ENCODE assay signal across 11 cellular contexts in genomic region chr5:124888050-124888506, GRCh38.
A peak's percentile ranks its signal among the peaks of the same experiment; 100 is the strongest.
DNase-seq lines count a peak whose midpoint lies in the region; ATAC-seq and TF ChIP-seq lines count a peak whose summit lies in the region.
"Had no signal": no experiment of that assay in that cellular context is flagged by ENCODE, and none has a peak within 500 bp of the region (broad histone marks: within the 10 kb centered on the region; RNA-seq: fewer than 3 reads in every experiment).

No MANE protein-coding gene starts in this region.

- H3K36me3 Mint-ChIP-seq in H9 (ENCODE audit: insufficient read depth in 1 of 3, low read depth in 3 of 3) (peaks cover 3 to 15% (median 6%) of the 10 kb centered on the region in 3 experiments; a peak in 6 of 7 replicates), osteocyte (ENCODE audit: unreplicated experiment) (no peaks in the 10 kb centered on the region)
- no peaks in the 10 kb centered on the region for H3K36me3 Mint-ChIP-seq in CD8-positive, alpha-beta T cell

- no CpG with 5 or more reads among the region's 6 CpGs for WGBS in H9 (ENCODE audit: extremely low coverage, insufficient read length, low lambda C conversion rate)
- 71 to 75% methylated on average over 6 of the region's 6 CpGs for WGBS in esophagus squamous epithelium, 2 donors

- H4K20me1 ChIP-seq in H9 (ENCODE audit: control insufficient read depth, insufficient read depth, insufficient read length), result no peaks in the 10 kb centered on the region

- H3K4me3 Mint-ChIP-seq in H9 (no peak overlapping the region), osteocyte (ENCODE audit: unreplicated experiment) (peak overlapping the region; percentile 29)
- H3K4me3 Mint-ChIP-seq in CD8-positive, alpha-beta T cell, result no peak overlapping the region
- H3K4me3 Mint-ChIP-seq: activated T-cell treated with anti-CD3 and anti-CD28 coated beads, Interleukin-2, amount 50 U/mL, for 72 hours; IgD-negative memory B cell had no signal

- no peak overlapping the region for H2BK120ac ChIP-seq in H9 (ENCODE audit: low read depth, low read length, poor library complexity, severe bottlenecking)

- H3K27ac ChIP-seq in H9 (ENCODE audit: insufficient read length, low read depth, low read length) (no peak overlapping the region), esophagus squamous epithelium (no peak overlapping the region)
- H3K27ac ChIP-seq in CD8-positive, alpha-beta T cell (ENCODE audit: low read depth, low read length), result no peak overlapping the region
- H3K27ac ChIP-seq: vagina had no signal

- H3K27me3 ChIP-seq in H9 (ENCODE audit: insufficient read depth, low read length) (no peaks in the 10 kb centered on the region), endocrine pancreas (ENCODE audit: control insufficient read depth, insufficient read depth, low read length) (no peaks in the 10 kb centered on the region), esophagus squamous epithelium (no peaks in the 10 kb centered on the region)
- H3K27me3 ChIP-seq in CD8-positive, alpha-beta T cell (ENCODE audit: insufficient read depth, low read length), result no peaks in the 10 kb centered on the region
- H3K27me3 ChIP-seq: vagina had no signal

- no peak for ATAC-seq in CD8-positive, alpha-beta T cell
- ATAC-seq in GM21515 (IDR thresholded peaks at IDR 0.05; ENCODE audit: unreplicated experiment), result no peak
- ATAC-seq: activated T-cell treated with anti-CD3 and anti-CD28 coated beads, Interleukin-2, amount 50 U/mL, for 72 hours had no signal

- POLR2A ChIA-PET in CD8-positive, alpha-beta T cell (lab: Charles Lee), result no interaction called here

- peaks cover 30 to 35% of the 10 kb centered on the region in 2 experiments for H3K4me1 Mint-ChIP-seq in H9
- peaks cover 33% of the 10 kb centered on the region for H3K4me1 Mint-ChIP-seq in osteocyte (ENCODE audit: unreplicated experiment)
- H3K4me1 Mint-ChIP-seq in CD8-positive, alpha-beta T cell (ENCODE audit: low read depth), result no peaks in the 10 kb centered on the region

- no peak overlapping the region for H2BK5ac ChIP-seq in H9 (ENCODE audit: insufficient read length, low read length)

- H2BK12ac ChIP-seq in H9 (ENCODE audit: insufficient read length, low read depth, low read length), result no peak overlapping the region

- H3K9me3 Mint-ChIP-seq in H9 (peaks cover 4 to 9% of the 10 kb centered on the region in 2 experiments; a peak in 4 of 5 replicates), osteocyte (ENCODE audit: unreplicated experiment) (no peaks in the 10 kb centered on the region)
- H3K9me3 Mint-ChIP-seq in CD8-positive, alpha-beta T cell, result no peaks in the 10 kb centered on the region
- H3K9me3 Mint-ChIP-seq: activated T-cell treated with anti-CD3 and anti-CD28 coated beads, Interleukin-2, amount 50 U/mL, for 72 hours had no signal

- intact Hi-C loops in CD8-positive, alpha-beta T cell (cut with DNase I, micrococcal nuclease), result no loop called here
- intact Hi-C loops in esophagus squamous epithelium (cut with DNase I), result no loop called here

- H3K9ac ChIP-seq in H9 (ENCODE audit: extremely low read depth, insufficient read length, low read length) (no peak overlapping the region), endocrine pancreas (ENCODE audit: control insufficient read depth, insufficient read depth, low read length) (peak overlapping the region; percentile 35)

- peak overlapping the region in 1 of 3 experiments; percentile 89; a peak in 2 of 7 replicates for H3K27ac Mint-ChIP-seq in H9
- peak overlapping the region; percentile 80 for H3K27ac Mint-ChIP-seq in osteocyte (ENCODE audit: unreplicated experiment)
- H3K27ac Mint-ChIP-seq in CD8-positive, alpha-beta T cell, result no peak overlapping the region
- H3K27ac Mint-ChIP-seq: activated T-cell treated with anti-CD3 and anti-CD28 coated beads, Interleukin-2, amount 50 U/mL, for 72 hours; IgD-negative memory B cell had no signal

- H3K79me1 ChIP-seq in H9 (ENCODE audit: insufficient read depth, low read depth, low read length, poor library complexity, severe bottlenecking), result no peaks in the 10 kb centered on the region

- H2AK5ac ChIP-seq in H9 (ENCODE audit: insufficient read length, low read length), result no peak overlapping the region

- no peak overlapping the region for H3K14ac ChIP-seq in H9 (ENCODE audit: insufficient read depth, low read length)

- H3K36me3 ChIP-seq in endocrine pancreas (ENCODE audit: control insufficient read depth, insufficient read depth, low read length) (no peaks in the 10 kb centered on the region), esophagus squamous epithelium (no peaks in the 10 kb centered on the region)
- H3K36me3 ChIP-seq in CD8-positive, alpha-beta T cell (ENCODE audit: insufficient read depth, low read length), result no peaks in the 10 kb centered on the region
- H3K36me3 ChIP-seq: vagina had no signal

- H3K27me3 Mint-ChIP-seq in H9 (ENCODE audit: low read depth) (no peaks in the 10 kb centered on the region), osteocyte (ENCODE audit: unreplicated experiment) (no peaks in the 10 kb centered on the region)
- H3K27me3 Mint-ChIP-seq in CD8-positive, alpha-beta T cell (ENCODE audit: low read depth), result no peaks in the 10 kb centered on the region
- H3K27me3 Mint-ChIP-seq: IgD-negative memory B cell had no signal

- CTCF ChIA-PET in CD8-positive, alpha-beta T cell (lab: Charles Lee), result no interaction called here

- no peak overlapping the region for H2AFZ ChIP-seq in H9 (ENCODE audit: low read length)

- no peak for DNase-seq in H9
- DNase-seq in NCI-H526 treated with DMSO at 0.1 percent for 48 hours (lab: John Stamatoyannopoulos, UW), result peak; percentile 16
- DNase-seq in osteocyte (ENCODE audit: extremely low spot score, unreplicated experiment), result no peak
- no peak for DNase-seq in CD8-positive, alpha-beta T cell
- DNase-seq in esophagus squamous epithelium (lab: John Stamatoyannopoulos, UW), result no peak
- DNase-seq in NCI-H510A treated with DMSO at 0.1 percent for 48 hours (lab: John Stamatoyannopoulos, UW), result no peak
- DNase-seq: activated T-cell treated with anti-CD3 and anti-CD28 coated beads, Interleukin-2, amount 50 U/mL, for 72 hours had no signal

- H4K91ac ChIP-seq in H9 (ENCODE audit: insufficient read length, low read depth, low read length), result no peak overlapping the region

- no peak overlapping the region for H2BK20ac ChIP-seq in H9 (ENCODE audit: low read depth, low read length, poor library complexity, severe bottlenecking)

- no peak overlapping the region for H3K4ac ChIP-seq in H9 (ENCODE audit: low read depth, low read length)

- TF ChIP-seq CTCF in H9 (conservative IDR thresholded peaks at IDR 0.05), result peak; percentile 53
- TF ChIP-seq CTCF in osteocyte (IDR thresholded peaks at IDR 0.05), result peak; percentile 32
- no peak for TF ChIP-seq CTCF in CD8-positive, alpha-beta T cell (IDR thresholded peaks at IDR 0.05)
- no peak for TF ChIP-seq CTCF in esophagus squamous epithelium (IDR thresholded peaks at IDR 0.05)

- H4K5ac ChIP-seq in H9 (ENCODE audit: insufficient read length, low read depth, low read length), result no peak overlapping the region

- H4K8ac ChIP-seq in H9 (replicated peaks; ENCODE audit: insufficient read length, low read depth, low read length), result no peak overlapping the region

- H3K4me2 ChIP-seq in H9 (ENCODE audit: insufficient read depth, insufficient read length, low read length), result no peak overlapping the region

- no peaks in the 10 kb centered on the region for H3K9me3 ChIP-seq in H9 (ENCODE audit: control insufficient read depth, low read depth, low read length)
- H3K9me3 ChIP-seq in endocrine pancreas (ENCODE audit: control insufficient read depth, low read length), result no peaks in the 10 kb centered on the region
- no peaks in the 10 kb centered on the region for H3K9me3 ChIP-seq in CD8-positive, alpha-beta T cell (ENCODE audit: low read length)
- no peaks in the 10 kb centered on the region for H3K9me3 ChIP-seq in esophagus squamous epithelium
- H3K9me3 ChIP-seq: vagina had no signal

- peak overlapping the region; percentile 81 for H3K4me3 ChIP-seq in endocrine pancreas (ENCODE audit: control insufficient read depth, insufficient read depth, low read length)
- no peak overlapping the region for H3K4me3 ChIP-seq in CD8-positive, alpha-beta T cell (ENCODE audit: low read depth, low read length)
- no peak overlapping the region for H3K4me3 ChIP-seq in esophagus squamous epithelium
- H3K4me3 ChIP-seq: vagina had no signal

- H3K23ac ChIP-seq in H9 (ENCODE audit: insufficient read length, low read depth, low read length), result no peak overlapping the region

- no peaks in the 10 kb centered on the region for H3K23me2 ChIP-seq in H9 (ENCODE audit: insufficient read length, low read depth, low read length, poor library complexity, severe bottlenecking)

- H3K18ac ChIP-seq in H9 (ENCODE audit: insufficient read length, low read depth, low read length), result no peak overlapping the region

- H3K4me1 ChIP-seq in H9 (ENCODE audit: insufficient read depth, low read length) (peaks cover 9% of the 10 kb centered on the region; the same call in 1 of the 2 replicates), endocrine pancreas (ENCODE audit: control insufficient read depth, insufficient read depth, low read length) (peaks cover 26% of the 10 kb centered on the region), esophagus squamous epithelium (peaks cover 0 to 11% (median 0%) of the 10 kb centered on the region in 3 donors)
- H3K4me1 ChIP-seq in CD8-positive, alpha-beta T cell (ENCODE audit: insufficient read depth, low read length), result no peaks in the 10 kb centered on the region
- H3K4me1 ChIP-seq: vagina had no signal

- H3K79me2 ChIP-seq in H9 (ENCODE audit: insufficient read depth, low read length), result no peaks in the 10 kb centered on the region

- H3T11ph ChIP-seq in H9 (ENCODE audit: low read length), result no peak overlapping the region

- H2BK15ac ChIP-seq in H9 (ENCODE audit: low read depth, low read length), result no peak overlapping the region

- TF ChIP-seq POLR2A in esophagus squamous epithelium (IDR thresholded peaks at IDR 0.05), result no peak

- no peak overlapping the region for H3K56ac ChIP-seq in H9 (ENCODE audit: insufficient read length, low read depth, low read length)

Comparison
In these comparisons a context has a peak if more than half of its experiments do, and no peak if none do; other contexts are left out.
1. CTCF ChIP-seq: peak in H9 (single experiment) and osteocyte (single experiment); none in CD8-positive, alpha-beta T cell (single experiment) and esophagus squamous epithelium (0 of 6).